30 cellular contexts compared by ENCODE assay signal in genomic region chr3:84318273-84318809, GRCh38.
DNase-seq lines count a peak whose midpoint lies in the region; ATAC-seq, FAIRE-seq and TF ChIP-seq lines count a peak whose summit lies in the region.
"Had no signal": no experiment of that assay in that cellular context is flagged by ENCODE, and none has a peak within 500 bp of the region (broad histone marks: within the 10 kb centered on the region; RNA-seq: fewer than 3 reads in every experiment).

No MANE protein-coding gene starts in this region.

- H3K27ac ChIP-seq in PC-3 (ENCODE audit: low read length) (peak overlapping the region; percentile 74), H1 (ENCODE audit: low read depth, low read length) (no peak overlapping the region)
- H3K27ac ChIP-seq: gastrocnemius medialis, left ventricle myocardium inferior, Peyer's patch, tibial artery, WERI-Rb-1 had no signal

- DNase-seq in HS-27A (ENCODE audit: low read depth) (peak; percentile 14), PC-3 (peak; percentile 92), H1 (ENCODE audit: low read depth in 1 of 2, low spot score in 2 of 2) (peak in 1 of 2 experiments; percentile 5), natural killer cell (no peak), immature natural killer cell (no peak)
- no peak for DNase-seq in naive thymus-derived CD8-positive, alpha-beta T cell
- DNase-seq: activated CD4-positive, alpha-beta T cell treated with anti-CD3 and anti-CD28 coated beads, Interleukin-2, amount 10 ng/mL, durations not matched to agents 7 days and 5 days; activated effector memory CD4-positive, alpha-beta T cell treated with Interleukin-2 at 50 U/mL for 16 hours; activated T-cell treated with anti-CD3 and anti-CD28 coated beads, Interleukin-2, amount 50 U/mL, for 1 hour; anterior cingulate cortex; C1 segment of cervical spinal cord; gastrocnemius medialis; HCEC 1CT; left ventricle myocardium inferior; NCI-H1105; NCI-H187 treated with DMSO at 0.1 percent for 48 hours; NCI-H2171; NCI-H510A; Peyer's patch; SHP77 treated with DMSO at 0.1 percent for 48 hours; stimulated activated CD4-positive, alpha-beta T cell treated with anti-CD3 and anti-CD28 coated beads, Interleukin-4, amount 100 ng/mL, for 24 hours; tibial artery; WERI-Rb-1 had no signal

- WGBS in H1 (ENCODE audit: extremely low coverage in 1 of 2, insufficient coverage in 1 of 2, insufficient read length in 1 of 2, insufficient replicate concordance in 2 of 2, low coverage in 1 of 2, low lambda C conversion rate in 2 of 2, missing lambda C conversion rate in 1 of 2), 2 experiments, result 67% methylated on average over 2 of the region's 2 CpGs; no CpG with 5 or more reads in 1 of the 2 experiments

- peak; percentile 66 for TF ChIP-seq CTCF in PC-3 (conservative IDR thresholded peaks at IDR 0.05; ENCODE audit: low read depth, low read length)
- peak; percentile 32 to 56 (median 39) for TF ChIP-seq CTCF in H1 (IDR thresholded peaks at IDR 0.05; ENCODE audit: control extremely low read depth in 1 of 3, insufficient read depth in 1 of 3, low read depth in 1 of 3, low read length in 3 of 3)
- TF ChIP-seq CTCF in natural killer cell (IDR thresholded peaks at IDR 0.05), result no peak

- H3K36me3 ChIP-seq in PC-3 (ENCODE audit: low read depth, low read length), result no peaks in the 10 kb centered on the region
- no peaks in the 10 kb centered on the region for H3K36me3 ChIP-seq in H1 (ENCODE audit: control insufficient read depth in 2 of 4, insufficient read depth in 4 of 4, low read length in 3 of 4)
- no peaks in the 10 kb centered on the region for H3K36me3 ChIP-seq in neuron (ENCODE audit: insufficient read depth, low read length)
- H3K36me3 ChIP-seq: gastrocnemius medialis, left ventricle myocardium inferior, Peyer's patch, tibial artery, WERI-Rb-1 had no signal

- no peak overlapping the region for H4K8ac ChIP-seq in H1 (ENCODE audit: extremely low read depth, insufficient read depth, low read length)

- no peak overlapping the region for H3K4me3 Mint-ChIP-seq in natural killer cell
- H3K4me3 Mint-ChIP-seq in naive thymus-derived CD8-positive, alpha-beta T cell, result no peak overlapping the region
- H3K4me3 Mint-ChIP-seq in immature natural killer cell, result no peak overlapping the region
- H3K4me3 Mint-ChIP-seq: activated CD4-positive, alpha-beta T cell treated with anti-CD3 and anti-CD28 coated beads, Interleukin-2, amount 10 ng/mL, durations not matched to agents 7 days and 5 days; activated naive CD8-positive, alpha-beta T cell; IgD-negative memory B cell; mesothelial cell of epicardium; T-helper 2 cell treated with Interferon-gamma antibody and Interleukin-4, amounts not matched to agents 5 μg/mL and 100 μg/mL, for 36 hours had no signal

- H3K4me2 ChIP-seq in PC-3 (ENCODE audit: low read length) (peak overlapping the region; percentile 52; the same call in 1 of the 2 replicates), H1 (ENCODE audit: insufficient read depth in 1 of 2, low read depth in 2 of 2, low read length in 2 of 2) (no peak overlapping the region)

- H2BK15ac ChIP-seq in H1 (ENCODE audit: low read length), result 0 out of 2 replicates have a peak overlapping the region, but pooled peaks have one; percentile 14

- H2BK20ac ChIP-seq in H1 (ENCODE audit: low read length), result no peak overlapping the region

- TF ChIP-seq EP300 in H1 (IDR thresholded peaks at IDR 0.05; ENCODE audit: borderline replicate concordance in 1 of 2, low read depth in 2 of 2, low read length in 2 of 2), result no peak

- no peaks in the 10 kb centered on the region; the same call in 1 of the 2 replicates for H3K23me2 ChIP-seq in H1 (ENCODE audit: low read depth, low read length)

- no peak overlapping the region for H3K56ac ChIP-seq in H1 (replicated peaks; ENCODE audit: insufficient read length, low read depth, low read length)

- no TSS peak for BruUV-seq in PC-3 (replicated peaks; lab: Mats Ljungman, UMichigan)

- intact Hi-C loops in PC-3 (cut with micrococcal nuclease) (loop anchor here (1.0 to 5.0 kb wide), 6 partner anchors 52 to 424 kb away; no protein-coding TSS in a partner anchor), natural killer cell (cut with micrococcal nuclease) (no loop called here)

- FAIRE-seq in H1 (lab: Jason Lieb, UNC), result no peak
- FAIRE-seq: colon, islet of Langerhans had no signal

- no peak overlapping the region for H3K14ac ChIP-seq in H1 (ENCODE audit: insufficient read length)

- peaks cover 17% of the 10 kb centered on the region for H3K4me1 ChIP-seq in PC-3 (ENCODE audit: insufficient read depth, low read length)
- no peaks in the 10 kb centered on the region for H3K4me1 ChIP-seq in H1 (replicated peaks in 1 of 4; ENCODE audit: control insufficient read depth in 3 of 4, insufficient read depth in 4 of 4, low read length in 3 of 4)
- no peaks in the 10 kb centered on the region for H3K4me1 ChIP-seq in neuron (ENCODE audit: insufficient read depth, low read length)
- H3K4me1 ChIP-seq: gastrocnemius medialis, left ventricle myocardium inferior, Peyer's patch, tibial artery had no signal

- no peak overlapping the region for H2AK5ac ChIP-seq in H1 (ENCODE audit: low read depth, low read length)

- H3K36me3 Mint-ChIP-seq in natural killer cell (no peaks in the 10 kb centered on the region), immature natural killer cell (no peaks in the 10 kb centered on the region)
- H3K36me3 Mint-ChIP-seq in naive thymus-derived CD8-positive, alpha-beta T cell, result peaks cover 0 to 3% (median 0%) of the 10 kb centered on the region in 3 donors
- H3K36me3 Mint-ChIP-seq: activated naive CD8-positive, alpha-beta T cell; IgD-negative memory B cell; mesothelial cell of epicardium had no signal

- no peak overlapping the region for H2BK120ac ChIP-seq in H1 (replicated peaks; ENCODE audit: low read depth, low read length)

- POLR2A ChIA-PET in PC-3 (lab: Charles Lee; ENCODE audit: unreplicated experiment) (no interaction called here), H1 (lab: Charles Lee; ENCODE audit: partially characterized antibody) (no interaction called here)
- POLR2A ChIA-PET in naive thymus-derived CD8-positive, alpha-beta T cell (lab: Charles Lee), result no interaction called here

- H4K20me1 ChIP-seq in PC-3 (ENCODE audit: low read length) (no peaks in the 10 kb centered on the region), H1 (replicated peaks in 1 of 2; ENCODE audit: control insufficient read depth in 1 of 2, insufficient read depth in 2 of 2, low read length in 2 of 2) (no peaks in the 10 kb centered on the region)

- no peak overlapping the region for H2BK5ac ChIP-seq in H1 (ENCODE audit: low read depth, low read length)

- peaks cover 4% of the 10 kb centered on the region for H3F3A ChIP-seq in PC-3 (ENCODE audit: low read length, unreplicated experiment)

- H4K5ac ChIP-seq in H1 (ENCODE audit: insufficient read length, low read depth, low read length), result no peak overlapping the region

- H3K79me1 ChIP-seq in H1 (ENCODE audit: low read depth, low read length), result no peaks in the 10 kb centered on the region

- H3K27me3 ChIP-seq in PC-3 (ENCODE audit: low read length), result no peaks in the 10 kb centered on the region
- no peaks in the 10 kb centered on the region for H3K27me3 ChIP-seq in H1 (replicated peaks in 1 of 4; ENCODE audit: control insufficient read depth in 3 of 4, extremely low read depth in 1 of 4, insufficient read depth in 3 of 4, low read length in 3 of 4)
- no peaks in the 10 kb centered on the region for H3K27me3 ChIP-seq in neuron (ENCODE audit: insufficient read depth, low read length)
- H3K27me3 ChIP-seq: gastrocnemius medialis, Peyer's patch, tibial artery had no signal

- no peak overlapping the region for H3K23ac ChIP-seq in H1 (ENCODE audit: insufficient read length)

- peaks cover 10 to 17% of the 10 kb centered on the region in 2 donors for H3K9me3 Mint-ChIP-seq in natural killer cell
- H3K9me3 Mint-ChIP-seq in naive thymus-derived CD8-positive, alpha-beta T cell, result peaks cover 0 to 12% (median 9%) of the 10 kb centered on the region in 9 donors
- peaks cover 15 to 52% (median 30%) of the 10 kb centered on the region in 6 donors for H3K9me3 Mint-ChIP-seq in immature natural killer cell
- H3K9me3 Mint-ChIP-seq: mesothelial cell of epicardium had no signal

- no peak overlapping the region for H3K4ac ChIP-seq in H1 (replicated peaks; ENCODE audit: insufficient read length, low read depth, low read length)

- H2BK12ac ChIP-seq in H1 (ENCODE audit: low read depth, low read length), result no peak overlapping the region

- H3K4me1 Mint-ChIP-seq in natural killer cell, result no peaks in the 10 kb centered on the region
- H3K4me1 Mint-ChIP-seq in naive thymus-derived CD8-positive, alpha-beta T cell, result no peaks in the 10 kb centered on the region
- no peaks in the 10 kb centered on the region for H3K4me1 Mint-ChIP-seq in immature natural killer cell
- H3K4me1 Mint-ChIP-seq: activated CD4-positive, alpha-beta T cell treated with anti-CD3 and anti-CD28 coated beads, Interleukin-2, amount 10 ng/mL, durations not matched to agents 7 days and 5 days; IgD-negative memory B cell; mesothelial cell of epicardium had no signal

- peak; percentile 65 to 67 for TF ChIP-seq RAD21 in H1 (IDR thresholded peaks at IDR 0.05 in 1 of 2, conservative IDR thresholded peaks at IDR 0.05 in 1 of 2; ENCODE audit: low read depth in 2 of 2, low read length in 2 of 2)

- H3K9me2 ChIP-seq in PC-3 (replicated peaks; ENCODE audit: low read length), result no peaks in the 10 kb centered on the region

- CTCF ChIA-PET in PC-3 (lab: Charles Lee), result interaction anchor here (0.5 to 0.6 kb wide), 2 partner anchors 634 to 1589 kb away, joined by 3 read pairs; no protein-coding TSS in a partner anchor
- CTCF ChIA-PET in H1 (lab: Charles Lee; ENCODE audit: partially characterized antibody), result interaction anchor here (0.6 to 1.7 kb wide), 3 partner anchors 9 to 177 kb away, joined by 3 to 5 read pairs (median 4); no protein-coding TSS in a partner anchor

- H3K27me3 Mint-ChIP-seq in natural killer cell (ENCODE audit: low read depth in 2 of 2) (no peaks in the 10 kb centered on the region), immature natural killer cell (ENCODE audit: low read depth in 3 of 3) (peaks cover 0 to 2% (median 0%) of the 10 kb centered on the region in 3 donors)
- H3K27me3 Mint-ChIP-seq in naive thymus-derived CD8-positive, alpha-beta T cell, result no peaks in the 10 kb centered on the region
- H3K27me3 Mint-ChIP-seq: activated CD4-positive, alpha-beta T cell treated with anti-CD3 and anti-CD28 coated beads, Interleukin-2, amount 10 ng/mL, durations not matched to agents 7 days and 5 days; activated naive CD8-positive, alpha-beta T cell; IgD-negative memory B cell had no signal

- TF ChIP-seq POLR2A in H1 (IDR thresholded peaks at IDR 0.05; ENCODE audit: control extremely low read depth in 1 of 2, low read depth in 2 of 2, low read length in 2 of 2), result no peak

- H3K4me3 ChIP-seq in PC-3 (ENCODE audit: low read length) (no peak overlapping the region), H1 (ENCODE audit: extremely low read depth in 1 of 4, insufficient read depth in 2 of 4, low read depth in 3 of 4, low read length in 4 of 4) (no peak overlapping the region), neuron (ENCODE audit: low read length) (no peak overlapping the region)
- H3K4me3 ChIP-seq: gastrocnemius medialis, left ventricle myocardium inferior, Peyer's patch, tibial artery had no signal

- H2AFZ ChIP-seq in PC-3 (ENCODE audit: low read length), result 0 out of 2 replicates have a peak overlapping the region, but pooled peaks have one; percentile 15
- no peak overlapping the region for H2AFZ ChIP-seq in H1 (ENCODE audit: low read length)
- H2AFZ ChIP-seq in neuron (ENCODE audit: low read depth, low read length), result peak overlapping the region; percentile 2

- H4K91ac ChIP-seq in H1 (replicated peaks; ENCODE audit: insufficient read length, low read length), result no peak overlapping the region

- H3K9ac ChIP-seq in PC-3 (ENCODE audit: low read length) (peak overlapping the region; percentile 45), H1 (replicated peaks in 1 of 4; ENCODE audit: extremely low read depth in 1 of 4, low read depth in 3 of 4, low read length in 3 of 4) (no peak overlapping the region)

- H3K27ac Mint-ChIP-seq in natural killer cell (no peak overlapping the region), immature natural killer cell (no peak overlapping the region)
- no peak overlapping the region for H3K27ac Mint-ChIP-seq in naive thymus-derived CD8-positive, alpha-beta T cell
- H3K27ac Mint-ChIP-seq: activated CD4-positive, alpha-beta T cell treated with anti-CD3 and anti-CD28 coated beads, Interleukin-2, amount 10 ng/mL, durations not matched to agents 7 days and 5 days; activated naive CD8-positive, alpha-beta T cell; IgD-negative memory B cell; mesothelial cell of epicardium; T-helper 2 cell treated with Interferon-gamma antibody and Interleukin-4, amounts not matched to agents 5 μg/mL and 100 μg/mL, for 36 hours had no signal

- H3K9me3 ChIP-seq in PC-3 (ENCODE audit: low read length) (no peaks in the 10 kb centered on the region), H1 (ENCODE audit: insufficient read depth in 2 of 2, low read depth in 1 of 2, low read length in 1 of 2) (no peaks in the 10 kb centered on the region), neuron (ENCODE audit: low read length) (no peaks in the 10 kb centered on the region)
- H3K9me3 ChIP-seq: gastrocnemius medialis, left ventricle myocardium inferior, tibial artery had no signal

- no peak overlapping the region for H3K18ac ChIP-seq in H1 (ENCODE audit: extremely low read depth, low read length)

- no peaks in the 10 kb centered on the region for H3K79me2 ChIP-seq in PC-3 (ENCODE audit: low read length)
- H3K79me2 ChIP-seq in H1 (ENCODE audit: control insufficient read depth in 1 of 2, insufficient read depth in 2 of 2, low read length in 2 of 2), result no peaks in the 10 kb centered on the region

- ATAC-seq in PC-3, result peak; percentile 99
- ATAC-seq in natural killer cell, result no peak
- ATAC-seq in naive thymus-derived CD8-positive, alpha-beta T cell, result no peak
- ATAC-seq: gastrocnemius medialis had no signal

Comparison
In these comparisons a context has a peak if more than half of its experiments do, and no peak if none do; other contexts are left out.
1. DNase-seq: peak in HS-27A (single experiment) and PC-3 (single experiment); none in natural killer cell (single experiment), naive thymus-derived CD8-positive, alpha-beta T cell (0 of 10) and immature natural killer cell (0 of 3).